8 cellular contexts compared by ENCODE assay signal in the genomic region with DNA sequence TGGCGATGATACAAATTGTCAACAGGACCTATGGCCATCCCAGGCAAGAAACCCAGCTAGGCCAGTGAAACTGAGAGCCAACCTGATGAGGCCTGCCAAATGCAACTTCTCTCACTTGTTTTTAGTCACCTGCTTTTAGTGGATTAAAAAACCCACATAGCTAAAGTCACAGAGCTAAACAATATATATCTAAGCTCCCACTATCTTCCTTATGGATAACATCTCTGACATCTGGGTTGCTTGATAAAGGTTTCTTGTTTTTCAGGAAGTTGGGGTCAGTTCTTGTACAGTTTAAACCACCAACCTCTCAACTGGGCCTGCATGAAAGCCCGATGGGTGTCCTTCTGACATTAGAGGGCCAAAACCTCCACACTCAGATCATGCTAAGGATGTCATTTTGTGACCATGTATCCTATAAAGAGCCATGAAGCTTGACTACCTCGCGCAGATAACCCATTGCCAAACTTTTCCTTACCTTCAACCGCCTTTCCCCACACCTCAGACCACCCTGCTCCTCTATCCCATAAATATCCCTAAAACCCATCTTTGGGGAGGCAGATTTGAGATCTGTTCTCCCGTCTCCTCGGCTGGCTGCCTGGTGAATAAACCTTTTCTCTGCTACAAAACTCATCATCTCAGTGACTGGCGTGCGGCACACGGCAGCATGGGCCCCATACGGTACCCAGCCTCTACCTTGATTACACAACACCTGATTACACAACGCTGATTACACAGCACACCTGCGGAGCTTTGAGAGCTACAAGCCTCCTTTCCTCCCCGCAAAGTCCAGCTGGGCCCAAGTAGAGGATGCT. TPM values are rescaled to one million over a fixed set of nuclear protein-coding genes. Genes with fewer than 3 reads are reported as not detected.
A peak's percentile ranks its signal among the peaks of the same experiment; 100 is the strongest.
DNase-seq lines count a peak whose midpoint lies in the region; ATAC-seq, FAIRE-seq and TF ChIP-seq lines count a peak whose summit lies in the region.

No MANE protein-coding gene starts in this region.

- in situ Hi-C loops in IMR-90 (cut with MboI; ENCODE audit: low sequenced_read_pairs): no loop called here

- no peaks in the 10 kb centered on the region for H3K27me3 ChIP-seq in IMR-90 (ENCODE audit: control insufficient read depth, insufficient read depth, low read length)

- FAIRE-seq in frontal cortex (lab: Jason Lieb, UNC): no peak

- H2BK20ac ChIP-seq in IMR-90 (ENCODE audit: low read depth, low read length): peak overlapping the region; percentile 22; the same call in 1 of the 2 replicates

- peak overlapping the region; percentile 49 for H3K14ac ChIP-seq in IMR-90 (replicated peaks; ENCODE audit: low read depth, low read length)

- H3K9me3 ChIP-seq in IMR-90 (ENCODE audit: control insufficient read depth, insufficient read depth, low read length): no peaks in the 10 kb centered on the region

- peak overlapping the region; percentile 84 for H3K4me3 ChIP-seq in IMR-90 (ENCODE audit: insufficient read depth, low read depth, low read length)
- H3K4me3 ChIP-seq in iPS-11a (ENCODE audit: low read depth, low read length): peak overlapping the region; percentile 97

- H4K8ac ChIP-seq in IMR-90 (ENCODE audit: low read depth in 2 of 2, low read length in 2 of 2): peak overlapping the region; percentile 95 to 97

- H2AFZ ChIP-seq in IMR-90 (replicated peaks; ENCODE audit: low read length, poor library complexity): peak overlapping the region; percentile 93

- CTCF ChIA-PET in IMR-90 (lab: Yijun Ruan, JAX): interaction anchor here (0.7 to 3.1 kb wide), 5 partner anchors 11 to 135 kb away, joined by 3 to 24 read pairs (median 4); no protein-coding TSS in a partner anchor

- POLR2A ChIA-PET in IMR-90 (lab: Charles Lee; ENCODE audit: unreplicated experiment): interaction anchor here (0.6 kb wide), 1 partner anchor 16 kb away, joined by 3 read pairs; no protein-coding TSS in a partner anchor

- peak overlapping the region; percentile 49; the same call in 1 of the 2 replicates for H2AK5ac ChIP-seq in IMR-90 (ENCODE audit: low read depth, low read length)

- peak overlapping the region; percentile 93 for H4K5ac ChIP-seq in IMR-90 (ENCODE audit: low read depth, low read length)

- TF ChIP-seq POLR2A in IMR-90 (IDR thresholded peaks at IDR 0.05; ENCODE audit: low read depth, low read length): no peak

- no peak overlapping the region for H3K56ac ChIP-seq in IMR-90 (ENCODE audit: extremely low read depth, insufficient read depth, low read length)

- BruUV-seq in IMR-90 (replicated peaks; lab: Mats Ljungman, UMichigan): no TSS peak

- H3K4me2 ChIP-seq in IMR-90 (ENCODE audit: low read depth, low read length): peak overlapping the region; percentile 78

- no peak overlapping the region for H2BK5ac ChIP-seq in IMR-90 (ENCODE audit: low read depth, low read length, poor library complexity, severe bottlenecking)

- no peak for TF ChIP-seq CTCF in IMR-90 (conservative IDR thresholded peaks at IDR 0.05; ENCODE audit: low read depth, low read length)

- peak overlapping the region; percentile 28 for H3K27ac ChIP-seq in IMR-90 (ENCODE audit: insufficient read depth, low read length)

- peak overlapping the region; percentile 52 for H3K9ac ChIP-seq in IMR-90 (ENCODE audit: low read depth, low read length)

- TF ChIP-seq RAD21 in IMR-90 (IDR thresholded peaks at IDR 0.05; ENCODE audit: low read length): no peak

- peaks cover 9% of the 10 kb centered on the region for H3K4me1 ChIP-seq in IMR-90 (ENCODE audit: control insufficient read depth, insufficient read depth, low read length)

- peak overlapping the region; percentile 53 for H2AK9ac ChIP-seq in IMR-90 (replicated peaks; ENCODE audit: low read depth, low read length, poor library complexity)

- DNase-seq in NCI-H2171 treated with DMSO at 0.1 percent for 48 hours (lab: John Stamatoyannopoulos, UW) (peak; percentile 69), NCI-H2171 (lab: John Stamatoyannopoulos, UW) (no peak), IMR-90 (no peak), frontal cortex (ENCODE audit: low spot score in 2 of 2) (no peak)
- DNase-seq in activated T-helper 9 cell treated with anti-CD3 and anti-CD28 coated beads, Interleukin-2, amount 50 U/mL, for 16 hours (ENCODE audit: low read depth): peak; percentile 2
- no peak for DNase-seq in stimulated activated naive CD8-positive, alpha-beta T cell treated with anti-CD3 and anti-CD28 coated beads, Interleukin-15, Interleukin-2, amounts not matched to agents 100 U/mL and 50 U/mL, for 24 hours
- DNase-seq in activated CD4-positive, alpha-beta T cell treated with anti-CD3 and anti-CD28 coated beads for 4 hours: no peak

- H4K91ac ChIP-seq in IMR-90 (ENCODE audit: insufficient read depth, low read depth, low read length): peak overlapping the region; percentile 72; the same call in 1 of the 2 replicates

- no peak for ATAC-seq in IMR-90 (ENCODE audit: low read depth)
- ATAC-seq in stimulated activated naive CD8-positive, alpha-beta T cell treated with anti-CD3 and anti-CD28 coated beads, Interleukin-15, Interleukin-2, amounts not matched to agents 100 U/mL and 50 U/mL, for 24 hours: peak; percentile 2

- peak overlapping the region; percentile 64; the same call in 1 of the 3 replicates for H2BK15ac ChIP-seq in IMR-90 (ENCODE audit: low read depth, low read length)

- intact Hi-C loops in IMR-90 (cut with micrococcal nuclease): loop anchor here (2.0 to 10.0 kb wide), 3 partner anchors 39 to 1213 kb away; no protein-coding TSS in a partner anchor

- dilution Hi-C loops in IMR-90 (cut with HindIII; ENCODE audit: low sequenced_read_pairs, unreplicated experiment): no loop called here

- WGBS in IMR-90 (ENCODE audit: extremely low coverage in 2 of 2, insufficient read length in 1 of 2), 2 experiments: no CpG with 5 or more reads among the region's 14 CpGs

- no peaks in the 10 kb centered on the region for H3K36me3 ChIP-seq in IMR-90 (ENCODE audit: control insufficient read depth, insufficient read depth, low read length)

- H2BK120ac ChIP-seq in IMR-90 (ENCODE audit: low read depth, low read length): 0 out of 2 replicates have a peak overlapping the region, but pooled peaks have one; percentile 48

- H3K79me1 ChIP-seq in IMR-90 (ENCODE audit: low read depth in 1 of 2, low read length in 2 of 2): peaks cover 8 to 28% of the 10 kb centered on the region in 2 experiments; a peak in 3 of 4 replicates

- peak overlapping the region; percentile 21 for H3K18ac ChIP-seq in IMR-90 (ENCODE audit: low read depth, low read length)

- 0 out of 2 replicates have a peak, but pooled peaks cover 3% of the 10 kb centered on the region for H4K20me1 ChIP-seq in IMR-90 (ENCODE audit: insufficient read depth, low read length)

- peak overlapping the region; percentile 57 for H3K4ac ChIP-seq in IMR-90 (ENCODE audit: low read depth, low read length)

- H3K9me1 ChIP-seq in IMR-90 (ENCODE audit: insufficient read depth, low read length): peaks cover 8% of the 10 kb centered on the region; the same call in 1 of the 2 replicates

- no peak overlapping the region for H3K23ac ChIP-seq in IMR-90 (ENCODE audit: low read depth, low read length)

TF ChIP-seq in IMR-90, 13 proteins besides CTCF, POLR2A, EP300 and RAD21:
- TF ChIP-seq MXI1 (IDR thresholded peaks at IDR 0.05; ENCODE audit: borderline replicate concordance, low read depth, low read length) (no peak), MAFK (IDR thresholded peaks at IDR 0.05; ENCODE audit: low read depth, low read length) (no peak), CEBPB (IDR thresholded peaks at IDR 0.05; ENCODE audit: low read depth, low read length) (peak; percentile 80), FOS (IDR thresholded peaks at IDR 0.05; ENCODE audit: low read depth, low read length) (no peak), NFE2L2 (IDR thresholded peaks at IDR 0.05; ENCODE audit: low read depth, low read length) (no peak), RFX5 (IDR thresholded peaks at IDR 0.05; ENCODE audit: low read depth, low read length) (no peak)
- TF ChIP-seq, protein P1, sequence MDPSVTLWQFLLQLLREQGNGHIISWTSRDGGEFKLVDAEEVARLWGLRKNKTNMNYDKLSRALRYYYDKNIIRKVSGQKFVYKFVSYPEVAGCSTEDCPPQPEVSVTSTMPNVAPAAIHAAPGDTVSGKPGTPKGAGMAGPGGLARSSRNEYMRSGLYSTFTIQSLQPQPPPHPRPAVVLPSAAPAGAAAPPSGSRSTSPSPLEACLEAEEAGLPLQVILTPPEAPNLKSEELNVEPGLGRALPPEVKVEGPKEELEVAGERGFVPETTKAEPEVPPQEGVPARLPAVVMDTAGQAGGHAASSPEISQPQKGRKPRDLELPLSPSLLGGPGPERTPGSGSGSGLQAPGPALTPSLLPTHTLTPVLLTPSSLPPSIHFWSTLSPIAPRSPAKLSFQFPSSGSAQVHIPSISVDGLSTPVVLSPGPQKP (IDR thresholded peaks at IDR 0.05; ENCODE audit: borderline replicate concordance, low read depth, low read length): no peak
- TF ChIP-seq, protein P2, sequence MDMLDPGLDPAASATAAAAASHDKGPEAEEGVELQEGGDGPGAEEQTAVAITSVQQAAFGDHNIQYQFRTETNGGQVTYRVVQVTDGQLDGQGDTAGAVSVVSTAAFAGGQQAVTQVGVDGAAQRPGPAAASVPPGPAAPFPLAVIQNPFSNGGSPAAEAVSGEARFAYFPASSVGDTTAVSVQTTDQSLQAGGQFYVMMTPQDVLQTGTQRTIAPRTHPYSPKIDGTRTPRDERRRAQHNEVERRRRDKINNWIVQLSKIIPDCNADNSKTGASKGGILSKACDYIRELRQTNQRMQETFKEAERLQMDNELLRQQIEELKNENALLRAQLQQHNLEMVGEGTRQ (IDR thresholded peaks at IDR 0.05; ENCODE audit: low read depth, low read length): no peak

RNA-seq across cellular contexts. Expression of a gene that starts 0.8 kb away (rescaled TPM):
- total RNA-seq in IMR-90 (2012; rRNA removed): 6.1 and 11.9 TPM in 2 replicates
- polyA plus RNA-seq in IMR-90 (2012; rRNA removed): 22.5 and 28.3 TPM in 2 replicates
- 5.2 and 13.9 TPM in 2 replicates for polyA plus RNA-seq in IMR-90 (2012; cell fraction: cytosol; rRNA removed)
- polyA plus RNA-seq in IMR-90 (2012; cell fraction: nucleus; rRNA removed; ENCODE audit: low replicate concordance): 1.3 and 9.0 TPM in 2 replicates
- total RNA-seq in frontal cortex: 19.2 TPM

Comparison
In these comparisons a context has a peak if more than half of its experiments do, and no peak if none do; other contexts are left out.
1. DNase-seq: peak in NCI-H2171 treated with DMSO at 0.1 percent for 48 hours (single experiment) and activated T-helper 9 cell treated with anti-CD3 and anti-CD28 coated beads, Interleukin-2, amount 50 U/mL, for 16 hours (single experiment); none in NCI-H2171 (single experiment), IMR-90 (single experiment), stimulated activated naive CD8-positive, alpha-beta T cell treated with anti-CD3 and anti-CD28 coated beads, Interleukin-15, Interleukin-2, amounts not matched to agents 100 U/mL and 50 U/mL, for 24 hours (single experiment), activated CD4-positive, alpha-beta T cell treated with anti-CD3 and anti-CD28 coated beads for 4 hours (0 of 2) and frontal cortex (0 of 2).